Comparison of ENCODE assay signal across 1 cellular context in genomic region chr1:109947582-109948284, GRCh38.
TF ChIP-seq lines count a peak whose summit lies in the region.

No MANE protein-coding gene starts in this region.

TF ChIP-seq in H1, 55 proteins besides CTCF, POLR2A, EP300 and RAD21 (continued from another document):
- TF ChIP-seq KDM5A (IDR thresholded peaks at IDR 0.05; ENCODE audit: low read length) (no peak), CBX8 (IDR thresholded peaks at IDR 0.05; ENCODE audit: borderline replicate concordance, low read depth, low read length) (no peak), SIN3A (conservative IDR thresholded peaks at IDR 0.05 in 1 of 2, IDR thresholded peaks at IDR 0.05 in 1 of 2; ENCODE audit: low read depth in 1 of 2, low read length in 2 of 2) (no peak), CHD7 (IDR thresholded peaks at IDR 0.05; ENCODE audit: insufficient replicate concordance, low read length) (no peak), MAFK (IDR thresholded peaks at IDR 0.05; ENCODE audit: low read depth, low read length) (no peak), BACH1 (IDR thresholded peaks at IDR 0.05; ENCODE audit: low read length) (no peak), SRF (IDR thresholded peaks at IDR 0.05; ENCODE audit: low read depth, low read length) (no peak), YY1 (IDR thresholded peaks at IDR 0.05; ENCODE audit: low read depth, low read length) (no peak), TEAD4 (IDR thresholded peaks at IDR 0.05; ENCODE audit: low read depth, low read length) (no peak), JUN (IDR thresholded peaks at IDR 0.05; ENCODE audit: low read depth, low read length) (no peak), E2F6 (IDR thresholded peaks at IDR 0.05) (no peak)
